ENCODE assay signal across 27 cellular contexts in genomic region chr22:36610056-36610455, GRCh38.
"Had no signal": no experiment of that assay in that cellular context is flagged by ENCODE, and none has a peak within 500 bp of the region (broad histone marks: within the 10 kb centered on the region; RNA-seq: fewer than 3 reads in every experiment).

No MANE protein-coding gene starts in this region.

- H3K9me3 ChIP-seq: gastrocnemius medialis, mucosa of descending colon, neutrophil, right lobe of liver, stomach, thyroid gland, vagina had no signal

- H3K4me3 ChIP-seq: dorsolateral prefrontal cortex, gastrocnemius medialis, lung, mucosa of descending colon, right lobe of liver, stomach, thyroid gland, vagina had no signal

- FAIRE-seq: kidney, small intestine had no signal

- H3K27me3 ChIP-seq: right lobe of liver, thyroid gland, vagina had no signal

- H3K9me3 Mint-ChIP-seq: memory B cell; mesothelial cell of epicardium; natural killer cell treated with Interleukin-12 subunit alpha and Interleukin-12 subunit beta and Interleukin-15 and Interleukin-18, amount 100 ng/mL, for 72 hours; neural crest cell had no signal

- H3K9ac ChIP-seq: parathyroid adenoma had no signal

- DNase-seq: dorsolateral prefrontal cortex; effector CD4-positive, alpha-beta T cell; foreskin fibroblast; gastrocnemius medialis; head of caudate nucleus; kidney; mucosa of descending colon; naive B cell; right lobe of liver; small intestine; stimulated activated CD4-positive, alpha-beta T cell treated with anti-CD3 and anti-CD28 coated beads, Interleukin-15, amount 100 ng/mL, for 24 hours; stimulated activated CD4-positive, alpha-beta T cell treated with anti-CD3 and anti-CD28 coated beads, Interleukin-2, amount 100 ng/mL, for 48 hours; stimulated activated naive CD4-positive, alpha-beta T cell; stomach; thyroid gland; trophoblast cell had no signal

- H3K27ac Mint-ChIP-seq: memory B cell; mesothelial cell of epicardium; natural killer cell treated with Interleukin-12 subunit alpha and Interleukin-12 subunit beta and Interleukin-15 and Interleukin-18, amount 100 ng/mL, for 72 hours; progenitor cell of endocrine pancreas had no signal

- H3K27ac ChIP-seq: dorsolateral prefrontal cortex, gastrocnemius medialis, neutrophil, parathyroid adenoma, right lobe of liver, stomach, thyroid gland, vagina had no signal

- H3K79me2 ChIP-seq: parathyroid adenoma had no signal

- H3K36me3 Mint-ChIP-seq: memory B cell; mesothelial cell of epicardium; naive B cell; natural killer cell treated with Interleukin-12 subunit alpha and Interleukin-12 subunit beta and Interleukin-15 and Interleukin-18, amount 100 ng/mL, for 72 hours had no signal

- H3K36me3 ChIP-seq: gastrocnemius medialis, neutrophil, right lobe of liver, stomach, thyroid gland, vagina had no signal

- ATAC-seq: esophagus mucosa; gastrocnemius medialis; left lobe of liver; mucosa of descending colon; natural killer cell treated with Interleukin-12 subunit alpha and Interleukin-12 subunit beta and Interleukin-15 and Interleukin-18, amount 100 ng/mL, for 72 hours; right lobe of liver had no signal

- H3K4me3 Mint-ChIP-seq: memory B cell; mesothelial cell of epicardium; naive B cell; natural killer cell treated with Interleukin-12 subunit alpha and Interleukin-12 subunit beta and Interleukin-15 and Interleukin-18, amount 100 ng/mL, for 72 hours; neural crest cell had no signal

- H3K4me1 Mint-ChIP-seq: mesothelial cell of epicardium had no signal

- H3K4me1 ChIP-seq: gastrocnemius medialis, parathyroid adenoma, right lobe of liver, stomach, thyroid gland, vagina had no signal

- H2AFZ ChIP-seq: parathyroid adenoma had no signal
